Comparison of ENCODE assay signal across 23 cellular contexts in genomic region chr13:96025283-96025682, GRCh38. TPM values are rescaled to one million over a fixed set of nuclear protein-coding genes. Genes with fewer than 3 reads are reported as not detected.
DNase-seq lines count a peak whose midpoint lies in the region; ATAC-seq and TF ChIP-seq lines count a peak whose summit lies in the region.
"Had no signal": no experiment of that assay in that cellular context is flagged by ENCODE, and none has a peak within 500 bp of the region (broad histone marks: within the 10 kb centered on the region; RNA-seq: fewer than 3 reads in every experiment).

No MANE protein-coding gene starts in this region.

- no peaks in the 10 kb centered on the region for H3K27me3 Mint-ChIP-seq in HFFc6 (ENCODE audit: insufficient read depth)
- H3K27me3 Mint-ChIP-seq: activated naive CD8-positive, alpha-beta T cell; central memory CD8-positive, alpha-beta T cell; stimulated activated naive CD8-positive, alpha-beta T cell treated with anti-CD3 and anti-CD28 coated beads, Interleukin-15, Interleukin-2, amounts not matched to agents 100 ng/mL and 50 ng/mL, for 24 hours had no signal

- no peak overlapping the region for H3K4me3 ChIP-seq in choroid plexus epithelial cell (ENCODE audit: low read depth, low read length)
- no peak overlapping the region for H3K4me3 ChIP-seq in tibial artery
- H3K4me3 ChIP-seq: ascending aorta, neural progenitor cell, psoas muscle, skin epidermis, thyroid gland had no signal

- TF ChIP-seq CTCF in HFFc6 (IDR thresholded peaks at IDR 0.05) = no peak
- no peak for TF ChIP-seq CTCF in choroid plexus epithelial cell (conservative IDR thresholded peaks at IDR 0.05; ENCODE audit: low read depth, low read length)
- TF ChIP-seq CTCF in tibial artery (IDR thresholded peaks at IDR 0.05) = no peak

- no peak for ATAC-seq in GM21447 (IDR thresholded peaks at IDR 0.05; ENCODE audit: unreplicated experiment)
- ATAC-seq: left colon, psoas muscle, SK-N-SH treated with all-trans-retinoic acid at 6 μM for 48 hours had no signal

- H3K27ac Mint-ChIP-seq in HFFc6 = 0 out of 2 replicates have a peak overlapping the region, but pooled peaks have one; percentile 14
- H3K27ac Mint-ChIP-seq: activated naive CD8-positive, alpha-beta T cell; neural progenitor cell; stimulated activated naive CD8-positive, alpha-beta T cell treated with anti-CD3 and anti-CD28 coated beads, Interleukin-15, Interleukin-2, amounts not matched to agents 100 ng/mL and 50 ng/mL, for 24 hours had no signal

- no peak for DNase-seq in HFFc6
- DNase-seq in choroid plexus epithelial cell (ENCODE audit: low read depth) = peak; percentile 14
- DNase-seq in kidney tubule cell (ENCODE audit: low spot score) = peak; percentile 36
- no peak for DNase-seq in tibial artery
- no peak for DNase-seq in NOMO-1 treated with dmso at 0.1 percent for 144 hours (lab: John Stamatoyannopoulos, UW; ENCODE audit: unreplicated experiment)
- DNase-seq in occipital lobe (lab: John Stamatoyannopoulos, UW) = no peak
- DNase-seq: ACHN; activated effector memory CD4-positive, alpha-beta T cell treated with Interleukin-2 at 50 U/mL for 16 hours; KG1; left colon; mammary epithelial cell; MV-4-11; psoas muscle; T-helper 2 cell; thyroid gland had no signal

- H3K36me3 Mint-ChIP-seq in HFFc6 (ENCODE audit: low read depth) = no peaks in the 10 kb centered on the region
- H3K36me3 Mint-ChIP-seq: activated naive CD8-positive, alpha-beta T cell had no signal

- peaks cover 0 to 21% (median 6%) of the 10 kb centered on the region in 4 donors for H3K4me1 ChIP-seq in tibial artery
- H3K4me1 ChIP-seq: ascending aorta, psoas muscle, thyroid gland had no signal

- H3K4me1 Mint-ChIP-seq in HFFc6 (ENCODE audit: low read depth) = peaks cover 11% of the 10 kb centered on the region
- H3K4me1 Mint-ChIP-seq: central memory CD8-positive, alpha-beta T cell had no signal

- H3K27me3 ChIP-seq in tibial artery = no peaks in the 10 kb centered on the region
- H3K27me3 ChIP-seq: ascending aorta, neural progenitor cell, thyroid gland had no signal

- intact Hi-C loops in tibial artery (cut with DNase I; ENCODE audit: low total_unique reads) = no loop called here

- no peaks in the 10 kb centered on the region for H3K9me3 Mint-ChIP-seq in HFFc6
- H3K9me3 Mint-ChIP-seq: central memory CD8-positive, alpha-beta T cell; neural progenitor cell; stimulated activated naive CD8-positive, alpha-beta T cell treated with anti-CD3 and anti-CD28 coated beads, Interleukin-15, Interleukin-2, amounts not matched to agents 100 ng/mL and 50 ng/mL, for 24 hours had no signal

- peaks cover 0 to 12% (median 11%) of the 10 kb centered on the region in 3 donors for H3K36me3 ChIP-seq in tibial artery
- H3K36me3 ChIP-seq: neural progenitor cell, thyroid gland had no signal

- H3K4me3 Mint-ChIP-seq in HFFc6 = no peak overlapping the region
- H3K4me3 Mint-ChIP-seq: activated naive CD8-positive, alpha-beta T cell; central memory CD8-positive, alpha-beta T cell; neural progenitor cell; stimulated activated naive CD8-positive, alpha-beta T cell treated with anti-CD3 and anti-CD28 coated beads, Interleukin-15, Interleukin-2, amounts not matched to agents 100 ng/mL and 50 ng/mL, for 24 hours had no signal

- peak overlapping the region; percentile 53 to 62 for H3K27ac ChIP-seq in tibial artery
- H3K27ac ChIP-seq: neural progenitor cell, psoas muscle, skin epidermis had no signal

- no peaks in the 10 kb centered on the region for H3K9me3 ChIP-seq in tibial artery
- H3K9me3 ChIP-seq: ascending aorta, psoas muscle, thyroid gland had no signal

RNA-seq across cellular contexts. Expression of gene UGGT2, which starts 27.9 kb away (rescaled TPM):
- total RNA-seq in HFFc6 (2021; fragmentation: NEBNext Ultra II Directional; extraction: Animal tissue kit (Norgen Biotek cat#: 25700)) = 10 to 100 TPM; 20.4 to 26.9 (median 24.3) TPM
- total RNA-seq in occipital lobe = 81.6 TPM

Comparison
In these comparisons a context has a peak if more than half of its experiments do, and no peak if none do; other contexts are left out.
1. DNase-seq: peak in choroid plexus epithelial cell (single experiment) and kidney tubule cell (single experiment); none in HFFc6 (single experiment), tibial artery (0 of 2), NOMO-1 treated with dmso at 0.1 percent for 144 hours (single experiment) and occipital lobe (single experiment).